9 cellular contexts compared by ENCODE assay signal in the genomic region with DNA sequence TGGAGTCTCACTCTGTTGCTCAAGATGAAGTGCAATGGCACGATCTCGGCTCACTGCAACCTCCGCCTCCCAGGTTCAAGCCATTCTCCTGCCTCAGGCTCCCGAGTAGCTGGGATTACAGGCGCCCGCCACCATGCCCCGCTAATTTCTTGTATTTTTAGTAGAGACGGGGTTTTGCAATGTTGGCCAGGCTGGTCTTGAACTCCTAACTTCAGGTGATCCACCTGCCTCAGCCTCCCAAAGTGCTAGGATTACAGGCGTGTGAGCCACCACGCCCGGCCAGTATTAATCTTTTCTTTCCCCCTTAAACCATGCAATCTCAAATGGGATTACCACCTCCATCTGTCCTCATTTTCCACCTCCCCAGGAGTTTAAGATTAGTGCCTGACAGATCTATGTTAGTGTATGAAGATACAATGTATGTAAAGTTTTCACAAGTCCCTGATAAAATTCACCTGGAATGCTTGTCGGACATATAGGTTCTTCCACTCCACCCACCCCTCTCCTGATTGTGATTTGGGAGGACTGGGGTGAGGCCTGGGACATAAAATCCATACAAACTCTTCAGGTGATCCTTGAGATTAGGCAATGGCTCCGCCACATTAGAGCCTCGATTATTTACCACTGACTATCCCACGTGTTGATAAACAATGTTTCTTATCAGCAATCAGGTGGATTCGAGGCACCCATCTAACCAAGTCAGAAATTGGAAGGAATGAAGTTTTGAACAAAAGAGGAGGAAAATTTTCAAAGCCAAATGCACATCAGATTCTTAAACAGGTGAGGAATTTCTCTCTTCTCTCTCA. TPM values are rescaled to one million over a fixed set of nuclear protein-coding genes. Genes with fewer than 3 reads are reported as not detected.
DNase-seq lines count a peak whose midpoint lies in the region; ATAC-seq, FAIRE-seq and TF ChIP-seq lines count a peak whose summit lies in the region.
"Had no signal": no experiment of that assay in that cellular context is flagged by ENCODE, and none has a peak within 500 bp of the region (broad histone marks: within the 10 kb centered on the region; RNA-seq: fewer than 3 reads in every experiment).

No MANE protein-coding gene starts in this region.

- peak overlapping the region; percentile 86 for H3K9ac ChIP-seq in HUES64 (ENCODE audit: low read depth, low read length)
- H3K9ac ChIP-seq in mammary epithelial cell (ENCODE audit: insufficient read depth, low read length) = peak overlapping the region; percentile 81
- H3K9ac ChIP-seq in mucosa of stomach (ENCODE audit: low read length) = peak overlapping the region; percentile 82

- TF ChIP-seq RAD21 in A549 (conservative IDR thresholded peaks at IDR 0.05 in 1 of 2, IDR thresholded peaks at IDR 0.05 in 1 of 2) = no peak

- intact Hi-C loops in mammary epithelial cell (cut with micrococcal nuclease) = loop anchor here (1.0 to 2.0 kb wide), 2 partner anchors 59 to 414 kb away; partner anchors contain the start of gene MAP6D1

- DNase-seq in A549 (ENCODE audit: low read depth in 1 of 2, low spot score in 1 of 2) = no peak
- DNase-seq in mammary epithelial cell = no peak
- DNase-seq in GM13977 (ENCODE audit: low spot score) = no peak
- DNase-seq: NCI-H1092 treated with DMSO at 0.1 percent for 48 hours had no signal

- H3K79me2 ChIP-seq in mammary epithelial cell (ENCODE audit: insufficient read depth, low read length) = peaks cover 59% of the 10 kb centered on the region

- dilution Hi-C loops in mammary epithelial cell (cut with HindIII; ENCODE audit: low sequenced_read_pairs) = no loop called here

- POLR2A ChIA-PET in A549 (lab: Yijun Ruan, JAX) = interaction anchor here (1.2 kb wide), 1 partner anchor 12 kb away, joined by 3 read pairs; no protein-coding TSS in a partner anchor

- no peaks in the 10 kb centered on the region for H4K20me1 ChIP-seq in mammary epithelial cell (ENCODE audit: insufficient read depth, low read length)

- H3K4me2 ChIP-seq in A549 (peak overlapping the region; percentile 94), mammary epithelial cell (ENCODE audit: insufficient read depth, low read depth, low read length) (peak overlapping the region; percentile 98)

- H2AFZ ChIP-seq in mammary epithelial cell (ENCODE audit: low read depth, low read length) = peak overlapping the region; percentile 99

- ATAC-seq in A549 = no peak
- ATAC-seq in GM19397 (IDR thresholded peaks at IDR 0.05; ENCODE audit: unreplicated experiment) = no peak
- ATAC-seq in GM19351 (IDR thresholded peaks at IDR 0.05; ENCODE audit: unreplicated experiment) = no peak
- no peak for ATAC-seq in HG03354 (IDR thresholded peaks at IDR 0.05; ENCODE audit: poor library complexity, severe bottlenecking, unreplicated experiment)

- H3K4me1 ChIP-seq in A549 = peaks cover 15% of the 10 kb centered on the region; the same call in 2 of the 3 replicates
- peaks cover 16% of the 10 kb centered on the region for H3K4me1 ChIP-seq in HUES64 (ENCODE audit: insufficient read depth, low read length)
- H3K4me1 ChIP-seq in mammary epithelial cell (ENCODE audit: insufficient read depth, low read length) = peaks cover 7% of the 10 kb centered on the region
- peaks cover 11% of the 10 kb centered on the region for H3K4me1 ChIP-seq in mucosa of stomach (ENCODE audit: control insufficient read depth, insufficient read depth, low read length)

- WGBS in A549 (ENCODE audit: missing lambda C conversion rate) = 60% methylated on average over 16 of the region's 16 CpGs
- 74% methylated on average over 15 of the region's 16 CpGs for WGBS in HUES64
- WGBS in mammary epithelial cell (ENCODE audit: low coverage, missing lambda C conversion rate) = 60% methylated on average over 16 of the region's 16 CpGs

- peak overlapping the region; percentile 79 for H3K4me3 ChIP-seq in A549
- peak overlapping the region; percentile 92 for H3K4me3 ChIP-seq in HUES64 (ENCODE audit: low read length)
- peak overlapping the region; percentile 76 to 98 (median 93) for H3K4me3 ChIP-seq in mammary epithelial cell (replicated peaks in 1 of 3; ENCODE audit: insufficient read depth in 1 of 3, low read depth in 2 of 3, low read length in 3 of 3)
- peak overlapping the region; percentile 89 for H3K4me3 ChIP-seq in mucosa of stomach (ENCODE audit: low read length)

- H3K27me3 ChIP-seq in HUES64 (ENCODE audit: insufficient read depth, low read length) (no peaks in the 10 kb centered on the region), mammary epithelial cell (ENCODE audit: insufficient read depth, low read length) (no peaks in the 10 kb centered on the region), mucosa of stomach (ENCODE audit: control insufficient read depth, insufficient read depth, low read length) (no peaks in the 10 kb centered on the region)

- no peak for FAIRE-seq in A549 (lab: Jason Lieb, UNC)

- TF ChIP-seq CTCF in A549 (IDR thresholded peaks at IDR 0.05) = no peak
- no peak for TF ChIP-seq CTCF in mammary epithelial cell (conservative IDR thresholded peaks at IDR 0.05 in 1 of 2, IDR thresholded peaks at IDR 0.05 in 1 of 2; ENCODE audit: extremely low read depth in 1 of 2, insufficient read depth in 1 of 2, low read depth in 1 of 2, low read length in 2 of 2)
- no peak for TF ChIP-seq CTCF in GM13977 (IDR thresholded peaks at IDR 0.05; ENCODE audit: extremely low read depth, insufficient read depth, missing control alignments)

- in situ Hi-C loops in mammary epithelial cell (cut with MboI; ENCODE audit: low sequenced_read_pairs in 2 of 2) = no loop called here
- in situ Hi-C loops in GM13977 (cut with MboI; ENCODE audit: low pct_unique_long_range_greater_than_20kb, low sequenced_read_pairs, unreplicated experiment) = loop anchor here (25.0 kb wide), 1 partner anchor 354 kb away; the partner anchor contains the start of genes ALG3, EEF1AKMT4 and VWA5B2

- TF ChIP-seq POLR2A in A549 (IDR thresholded peaks at IDR 0.05; ENCODE audit: low read length) = no peak

- H3K36me3 ChIP-seq in HUES64 (ENCODE audit: insufficient read depth, low read length) (no peaks in the 10 kb centered on the region), mammary epithelial cell (ENCODE audit: insufficient read depth, low read length) (peaks cover 4% of the 10 kb centered on the region), mucosa of stomach (ENCODE audit: control insufficient read depth, insufficient read depth, low read length) (no peaks in the 10 kb centered on the region)

- CTCF ChIA-PET in A549 (lab: Yijun Ruan, JAX) = interaction anchor here (0.9 to 5.6 kb wide), 8 partner anchors 9 to 414 kb away, joined by 3 to 49 read pairs (median 8); partner anchors contain the start of gene ABCC5
- CTCF ChIA-PET in mammary epithelial cell (lab: Charles Lee; ENCODE audit: low non-redundant PET) = interaction anchor here (0.5 kb wide), 1 partner anchor 131 kb away, joined by 3 read pairs; no protein-coding TSS in a partner anchor

- H3K27ac ChIP-seq in A549 = peak overlapping the region; percentile 79 to 94; a peak in 4 of 6 replicates
- H3K27ac ChIP-seq in HUES64 (ENCODE audit: low read depth, low read length) = no peak overlapping the region
- H3K27ac ChIP-seq in mammary epithelial cell (ENCODE audit: insufficient read depth, low read depth, low read length) = peak overlapping the region; percentile 60

- BruUV-seq in mammary epithelial cell (replicated peaks; lab: Mats Ljungman, UMichigan) = no TSS peak

- TF ChIP-seq EP300 in A549 (IDR thresholded peaks at IDR 0.05) = no peak

- H3K9me3 ChIP-seq in A549 = no peaks in the 10 kb centered on the region
- H3K9me3 ChIP-seq in HUES64 (ENCODE audit: insufficient read depth, low read depth, low read length) = no peaks in the 10 kb centered on the region
- H3K9me3 ChIP-seq in mammary epithelial cell (replicated peaks; ENCODE audit: insufficient read depth, low read length) = no peaks in the 10 kb centered on the region
- no peaks in the 10 kb centered on the region for H3K9me3 ChIP-seq in mucosa of stomach (ENCODE audit: control insufficient read depth, low read length)

RNA-seq across cellular contexts. Expression of gene PARL, which starts 1.2 kb away (rescaled TPM):
- polyA plus RNA-seq in A549 (2011; rRNA removed) (59.7 and 71.6 TPM in 2 replicates), A549 (2017; fragmentation: RNase III; extraction: RNeasy Plus Mini Kit Qiagen cat#74134 plus additional on column Dnase treatment) (45.9 to 52.7 TPM (median 48.9 TPM) in 3 replicates), mammary epithelial cell (39.6 TPM)
- polyA plus RNA-seq in A549 (2012; cell fraction: cytosol; rRNA removed) = 36.7 and 40.4 TPM in 2 replicates
- polyA plus RNA-seq in A549 (2012; cell fraction: nucleus; rRNA removed) = 8.0 and 16.1 TPM in 2 replicates
- polyA minus RNA-seq in A549 (2011; rRNA and poly(A)+ RNA removed) = 23.6 and 25.4 TPM in 2 replicates
- polyA plus RNA-seq in HUES64 (2013, experiment 1 of 2) = 68.0 TPM
- 62.8 TPM for polyA plus RNA-seq in HUES64 (2013, experiment 2 of 2)
- 10 to 100 TPM; 33.0 to 70.4 TPM for total RNA-seq in mammary epithelial cell
- polyA minus RNA-seq in mammary epithelial cell = 31.3 TPM

RNA-seq across cellular contexts. Expression of gene MAP6D1, which starts 58.1 kb away (rescaled TPM):
- polyA plus RNA-seq in A549 (2011; rRNA removed) (0.45 and 1.2 TPM in 2 replicates), A549 (2017; fragmentation: RNase III; extraction: RNeasy Plus Mini Kit Qiagen cat#74134 plus additional on column Dnase treatment) (0.68 to 1.1 TPM (median 1.0 TPM) in 3 replicates), mammary epithelial cell (4.0 TPM)
- polyA plus RNA-seq in A549 (2012; cell fraction: cytosol; rRNA removed) = 2.1 and 2.9 TPM in 2 replicates
- polyA plus RNA-seq in A549 (2012; cell fraction: nucleus; rRNA removed) = 1.5 TPM in 2 replicates
- polyA minus RNA-seq in A549 (2011; rRNA and poly(A)+ RNA removed) = 0.17 and 0.24 TPM in 2 replicates
- 3.2 TPM for polyA plus RNA-seq in HUES64 (2013, experiment 1 of 2)
- polyA plus RNA-seq in HUES64 (2013, experiment 2 of 2) = 5.1 TPM
- total RNA-seq in mammary epithelial cell = 1 to 10 TPM; 1.1 to 4.0 TPM
- 4.5 TPM for polyA minus RNA-seq in mammary epithelial cell
